ENCODE assay signal across 1 cellular context in genomic region chr4:102825261-102826071, GRCh38.
TF ChIP-seq lines count a peak whose summit lies in the region.

No MANE protein-coding gene starts in this region.

TF ChIP-seq in H1, 55 proteins besides CTCF, POLR2A, EP300 and RAD21:
- TF ChIP-seq SAP30 (IDR thresholded peaks at IDR 0.05; ENCODE audit: insufficient read depth, insufficient replicate concordance, low read length) (peak; percentile 9), CREB1 (IDR thresholded peaks at IDR 0.05) (no peak), TCF12 (IDR thresholded peaks at IDR 0.05; ENCODE audit: low read depth, low read length) (no peak), TAF7 (optimal IDR thresholded peaks at IDR 0.05; ENCODE audit: borderline replicate concordance, low read depth, low read length) (no peak), CTBP2 (IDR thresholded peaks at IDR 0.05; ENCODE audit: borderline replicate concordance, insufficient read depth, insufficient read length, low read length) (no peak), CHD2 (IDR thresholded peaks at IDR 0.05; ENCODE audit: low read length) (no peak), SIRT6 (IDR thresholded peaks at IDR 0.05; ENCODE audit: low read length) (no peak), SP1 (IDR thresholded peaks at IDR 0.05; ENCODE audit: low read depth, low read length) (no peak), SIX5 (IDR thresholded peaks at IDR 0.05; ENCODE audit: low read depth, low read length) (no peak), HDAC2 (IDR thresholded peaks at IDR 0.05; ENCODE audit: borderline replicate concordance in 1 of 2, low read depth in 2 of 2, low read length in 2 of 2) (no peak), EZH2 (IDR thresholded peaks at IDR 0.05; ENCODE audit: low read depth, low read length, severe bottlenecking) (no peak), KDM5A (IDR thresholded peaks at IDR 0.05; ENCODE audit: low read length) (peak; percentile 47; the same call in 1 of the 2 replicates), CBX8 (IDR thresholded peaks at IDR 0.05; ENCODE audit: borderline replicate concordance, low read depth, low read length) (no peak), JUN (IDR thresholded peaks at IDR 0.05; ENCODE audit: low read depth, low read length) (no peak), ZNF274 (IDR thresholded peaks at IDR 0.05; ENCODE audit: borderline replicate concordance, extremely low read depth, low read length) (no peak), RBBP5 (IDR thresholded peaks at IDR 0.05; ENCODE audit: borderline replicate concordance, low read depth, low read length) (no peak), TEAD4 (IDR thresholded peaks at IDR 0.05; ENCODE audit: low read depth, low read length) (no peak), EGR1 (IDR thresholded peaks at IDR 0.05; ENCODE audit: borderline replicate concordance, low read depth, low read length) (peak; percentile 51; the same call in 1 of the 2 replicates), NRF1 (IDR thresholded peaks at IDR 0.05; ENCODE audit: low read depth, low read length) (no peak), POLR2AphosphoS5 (IDR thresholded peaks at IDR 0.05; ENCODE audit: low read depth, low read length) (peak; percentile 42; the same call in 1 of the 2 replicates), FOSL1 (IDR thresholded peaks at IDR 0.05; ENCODE audit: insufficient read depth, low read depth, low read length) (no peak), GTF2F1 (IDR thresholded peaks at IDR 0.05; ENCODE audit: borderline replicate concordance, low read depth, low read length) (no peak), CBX5 (IDR thresholded peaks at IDR 0.05; ENCODE audit: low read depth, low read length) (no peak), HDAC6 (IDR thresholded peaks at IDR 0.05; ENCODE audit: low read depth, low read length) (no peak), YY1 (IDR thresholded peaks at IDR 0.05; ENCODE audit: low read depth, low read length) (peak; percentile 92), NANOG (IDR thresholded peaks at IDR 0.05; ENCODE audit: insufficient read depth, low read depth, low read length, poor library complexity, severe bottlenecking) (no peak), TAF1 (IDR thresholded peaks at IDR 0.05; ENCODE audit: low read depth, low read length) (peak; percentile 77), CHD1 (IDR thresholded peaks at IDR 0.05; ENCODE audit: low read depth, low read length) (peak; percentile 55; the same call in 1 of the 2 replicates), SIN3A (conservative IDR thresholded peaks at IDR 0.05 in 1 of 2, IDR thresholded peaks at IDR 0.05 in 1 of 2; ENCODE audit: low read depth in 1 of 2, low read length in 2 of 2) (0 out of 4 replicates have a peak, but pooled peaks of 1 of the 2 experiments have one; percentile 77), RFX5 (IDR thresholded peaks at IDR 0.05; ENCODE audit: borderline replicate concordance, low read depth, low read length) (no peak), ATF3 (IDR thresholded peaks at IDR 0.05; ENCODE audit: insufficient read depth, low read depth, low read length) (no peak), POU5F1 (IDR thresholded peaks at IDR 0.05; ENCODE audit: low read depth, low read length) (no peak), KDM1A (IDR thresholded peaks at IDR 0.05; ENCODE audit: borderline replicate concordance, low read length) (no peak), RNF2 (IDR thresholded peaks at IDR 0.05; ENCODE audit: borderline replicate concordance, low read depth, low read length, missing control alignments, poor library complexity, severe bottlenecking) (no peak), SP2 (IDR thresholded peaks at IDR 0.05; ENCODE audit: low read length) (no peak), KDM4A (IDR thresholded peaks at IDR 0.05; ENCODE audit: low read depth, low read length, severe bottlenecking) (no peak), BACH1 (IDR thresholded peaks at IDR 0.05; ENCODE audit: low read length) (no peak), MAFK (IDR thresholded peaks at IDR 0.05; ENCODE audit: low read depth, low read length) (no peak), BRCA1 (IDR thresholded peaks at IDR 0.05; ENCODE audit: low read depth, low read length) (no peak), RXRA (IDR thresholded peaks at IDR 0.05; ENCODE audit: insufficient read depth, low read depth, low read length) (no peak), GABPA (IDR thresholded peaks at IDR 0.05; ENCODE audit: borderline replicate concordance, insufficient read depth, low read length) (no peak), SP4 (IDR thresholded peaks at IDR 0.05; ENCODE audit: low read length) (no peak), JUND (IDR thresholded peaks at IDR 0.05; ENCODE audit: low read length) (peak; percentile 63; the same call in 1 of the 2 replicates), TBP (IDR thresholded peaks at IDR 0.05; ENCODE audit: low read depth, low read length) (peak; percentile 73), CEBPB (IDR thresholded peaks at IDR 0.05; ENCODE audit: low read depth, low read length) (peak; percentile 96), SUZ12 (IDR thresholded peaks at IDR 0.05; ENCODE audit: low read length) (no peak), ASH2L (IDR thresholded peaks at IDR 0.05; ENCODE audit: low read length) (no peak)
- TF ChIP-seq, protein P1, sequence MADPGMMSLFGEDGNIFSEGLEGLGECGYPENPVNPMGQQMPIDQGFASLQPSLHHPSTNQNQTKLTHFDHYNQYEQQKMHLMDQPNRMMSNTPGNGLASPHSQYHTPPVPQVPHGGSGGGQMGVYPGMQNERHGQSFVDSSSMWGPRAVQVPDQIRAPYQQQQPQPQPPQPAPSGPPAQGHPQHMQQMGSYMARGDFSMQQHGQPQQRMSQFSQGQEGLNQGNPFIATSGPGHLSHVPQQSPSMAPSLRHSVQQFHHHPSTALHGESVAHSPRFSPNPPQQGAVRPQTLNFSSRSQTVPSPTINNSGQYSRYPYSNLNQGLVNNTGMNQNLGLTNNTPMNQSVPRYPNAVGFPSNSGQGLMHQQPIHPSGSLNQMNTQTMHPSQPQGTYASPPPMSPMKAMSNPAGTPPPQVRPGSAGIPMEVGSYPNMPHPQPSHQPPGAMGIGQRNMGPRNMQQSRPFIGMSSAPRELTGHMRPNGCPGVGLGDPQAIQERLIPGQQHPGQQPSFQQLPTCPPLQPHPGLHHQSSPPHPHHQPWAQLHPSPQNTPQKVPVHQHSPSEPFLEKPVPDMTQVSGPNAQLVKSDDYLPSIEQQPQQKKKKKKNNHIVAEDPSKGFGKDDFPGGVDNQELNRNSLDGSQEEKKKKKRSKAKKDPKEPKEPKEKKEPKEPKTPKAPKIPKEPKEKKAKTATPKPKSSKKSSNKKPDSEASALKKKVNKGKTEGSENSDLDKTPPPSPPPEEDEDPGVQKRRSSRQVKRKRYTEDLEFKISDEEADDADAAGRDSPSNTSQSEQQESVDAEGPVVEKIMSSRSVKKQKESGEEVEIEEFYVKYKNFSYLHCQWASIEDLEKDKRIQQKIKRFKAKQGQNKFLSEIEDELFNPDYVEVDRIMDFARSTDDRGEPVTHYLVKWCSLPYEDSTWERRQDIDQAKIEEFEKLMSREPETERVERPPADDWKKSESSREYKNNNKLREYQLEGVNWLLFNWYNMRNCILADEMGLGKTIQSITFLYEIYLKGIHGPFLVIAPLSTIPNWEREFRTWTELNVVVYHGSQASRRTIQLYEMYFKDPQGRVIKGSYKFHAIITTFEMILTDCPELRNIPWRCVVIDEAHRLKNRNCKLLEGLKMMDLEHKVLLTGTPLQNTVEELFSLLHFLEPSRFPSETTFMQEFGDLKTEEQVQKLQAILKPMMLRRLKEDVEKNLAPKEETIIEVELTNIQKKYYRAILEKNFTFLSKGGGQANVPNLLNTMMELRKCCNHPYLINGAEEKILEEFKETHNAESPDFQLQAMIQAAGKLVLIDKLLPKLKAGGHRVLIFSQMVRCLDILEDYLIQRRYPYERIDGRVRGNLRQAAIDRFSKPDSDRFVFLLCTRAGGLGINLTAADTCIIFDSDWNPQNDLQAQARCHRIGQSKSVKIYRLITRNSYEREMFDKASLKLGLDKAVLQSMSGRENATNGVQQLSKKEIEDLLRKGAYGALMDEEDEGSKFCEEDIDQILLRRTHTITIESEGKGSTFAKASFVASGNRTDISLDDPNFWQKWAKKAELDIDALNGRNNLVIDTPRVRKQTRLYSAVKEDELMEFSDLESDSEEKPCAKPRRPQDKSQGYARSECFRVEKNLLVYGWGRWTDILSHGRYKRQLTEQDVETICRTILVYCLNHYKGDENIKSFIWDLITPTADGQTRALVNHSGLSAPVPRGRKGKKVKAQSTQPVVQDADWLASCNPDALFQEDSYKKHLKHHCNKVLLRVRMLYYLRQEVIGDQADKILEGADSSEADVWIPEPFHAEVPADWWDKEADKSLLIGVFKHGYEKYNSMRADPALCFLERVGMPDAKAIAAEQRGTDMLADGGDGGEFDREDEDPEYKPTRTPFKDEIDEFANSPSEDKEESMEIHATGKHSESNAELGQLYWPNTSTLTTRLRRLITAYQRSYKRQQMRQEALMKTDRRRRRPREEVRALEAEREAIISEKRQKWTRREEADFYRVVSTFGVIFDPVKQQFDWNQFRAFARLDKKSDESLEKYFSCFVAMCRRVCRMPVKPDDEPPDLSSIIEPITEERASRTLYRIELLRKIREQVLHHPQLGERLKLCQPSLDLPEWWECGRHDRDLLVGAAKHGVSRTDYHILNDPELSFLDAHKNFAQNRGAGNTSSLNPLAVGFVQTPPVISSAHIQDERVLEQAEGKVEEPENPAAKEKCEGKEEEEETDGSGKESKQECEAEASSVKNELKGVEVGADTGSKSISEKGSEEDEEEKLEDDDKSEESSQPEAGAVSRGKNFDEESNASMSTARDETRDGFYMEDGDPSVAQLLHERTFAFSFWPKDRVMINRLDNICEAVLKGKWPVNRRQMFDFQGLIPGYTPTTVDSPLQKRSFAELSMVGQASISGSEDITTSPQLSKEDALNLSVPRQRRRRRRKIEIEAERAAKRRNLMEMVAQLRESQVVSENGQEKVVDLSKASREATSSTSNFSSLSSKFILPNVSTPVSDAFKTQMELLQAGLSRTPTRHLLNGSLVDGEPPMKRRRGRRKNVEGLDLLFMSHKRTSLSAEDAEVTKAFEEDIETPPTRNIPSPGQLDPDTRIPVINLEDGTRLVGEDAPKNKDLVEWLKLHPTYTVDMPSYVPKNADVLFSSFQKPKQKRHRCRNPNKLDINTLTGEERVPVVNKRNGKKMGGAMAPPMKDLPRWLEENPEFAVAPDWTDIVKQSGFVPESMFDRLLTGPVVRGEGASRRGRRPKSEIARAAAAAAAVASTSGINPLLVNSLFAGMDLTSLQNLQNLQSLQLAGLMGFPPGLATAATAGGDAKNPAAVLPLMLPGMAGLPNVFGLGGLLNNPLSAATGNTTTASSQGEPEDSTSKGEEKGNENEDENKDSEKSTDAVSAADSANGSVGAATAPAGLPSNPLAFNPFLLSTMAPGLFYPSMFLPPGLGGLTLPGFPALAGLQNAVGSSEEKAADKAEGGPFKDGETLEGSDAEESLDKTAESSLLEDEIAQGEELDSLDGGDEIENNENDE (IDR thresholded peaks at IDR 0.05; ENCODE audit: insufficient replicate concordance, low read length), result no peak
- TF ChIP-seq, protein P2, sequence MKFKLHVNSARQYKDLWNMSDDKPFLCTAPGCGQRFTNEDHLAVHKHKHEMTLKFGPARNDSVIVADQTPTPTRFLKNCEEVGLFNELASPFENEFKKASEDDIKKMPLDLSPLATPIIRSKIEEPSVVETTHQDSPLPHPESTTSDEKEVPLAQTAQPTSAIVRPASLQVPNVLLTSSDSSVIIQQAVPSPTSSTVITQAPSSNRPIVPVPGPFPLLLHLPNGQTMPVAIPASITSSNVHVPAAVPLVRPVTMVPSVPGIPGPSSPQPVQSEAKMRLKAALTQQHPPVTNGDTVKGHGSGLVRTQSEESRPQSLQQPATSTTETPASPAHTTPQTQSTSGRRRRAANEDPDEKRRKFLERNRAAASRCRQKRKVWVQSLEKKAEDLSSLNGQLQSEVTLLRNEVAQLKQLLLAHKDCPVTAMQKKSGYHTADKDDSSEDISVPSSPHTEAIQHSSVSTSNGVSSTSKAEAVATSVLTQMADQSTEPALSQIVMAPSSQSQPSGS (IDR thresholded peaks at IDR 0.05; ENCODE audit: low read length), result no peak; the same call in 1 of the 2 replicates
- TF ChIP-seq, protein P3, sequence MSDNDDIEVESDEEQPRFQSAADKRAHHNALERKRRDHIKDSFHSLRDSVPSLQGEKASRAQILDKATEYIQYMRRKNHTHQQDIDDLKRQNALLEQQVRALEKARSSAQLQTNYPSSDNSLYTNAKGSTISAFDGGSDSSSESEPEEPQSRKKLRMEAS (IDR thresholded peaks at IDR 0.05), result no peak
- TF ChIP-seq, protein P4, sequence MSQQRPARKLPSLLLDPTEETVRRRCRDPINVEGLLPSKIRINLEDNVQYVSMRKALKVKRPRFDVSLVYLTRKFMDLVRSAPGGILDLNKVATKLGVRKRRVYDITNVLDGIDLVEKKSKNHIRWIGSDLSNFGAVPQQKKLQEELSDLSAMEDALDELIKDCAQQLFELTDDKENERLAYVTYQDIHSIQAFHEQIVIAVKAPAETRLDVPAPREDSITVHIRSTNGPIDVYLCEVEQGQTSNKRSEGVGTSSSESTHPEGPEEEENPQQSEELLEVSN (IDR thresholded peaks at IDR 0.05), result no peak
- TF ChIP-seq, protein P5, sequence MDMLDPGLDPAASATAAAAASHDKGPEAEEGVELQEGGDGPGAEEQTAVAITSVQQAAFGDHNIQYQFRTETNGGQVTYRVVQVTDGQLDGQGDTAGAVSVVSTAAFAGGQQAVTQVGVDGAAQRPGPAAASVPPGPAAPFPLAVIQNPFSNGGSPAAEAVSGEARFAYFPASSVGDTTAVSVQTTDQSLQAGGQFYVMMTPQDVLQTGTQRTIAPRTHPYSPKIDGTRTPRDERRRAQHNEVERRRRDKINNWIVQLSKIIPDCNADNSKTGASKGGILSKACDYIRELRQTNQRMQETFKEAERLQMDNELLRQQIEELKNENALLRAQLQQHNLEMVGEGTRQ (IDR thresholded peaks at IDR 0.05; ENCODE audit: low read length), result no peak
